In the genomic region with DNA sequence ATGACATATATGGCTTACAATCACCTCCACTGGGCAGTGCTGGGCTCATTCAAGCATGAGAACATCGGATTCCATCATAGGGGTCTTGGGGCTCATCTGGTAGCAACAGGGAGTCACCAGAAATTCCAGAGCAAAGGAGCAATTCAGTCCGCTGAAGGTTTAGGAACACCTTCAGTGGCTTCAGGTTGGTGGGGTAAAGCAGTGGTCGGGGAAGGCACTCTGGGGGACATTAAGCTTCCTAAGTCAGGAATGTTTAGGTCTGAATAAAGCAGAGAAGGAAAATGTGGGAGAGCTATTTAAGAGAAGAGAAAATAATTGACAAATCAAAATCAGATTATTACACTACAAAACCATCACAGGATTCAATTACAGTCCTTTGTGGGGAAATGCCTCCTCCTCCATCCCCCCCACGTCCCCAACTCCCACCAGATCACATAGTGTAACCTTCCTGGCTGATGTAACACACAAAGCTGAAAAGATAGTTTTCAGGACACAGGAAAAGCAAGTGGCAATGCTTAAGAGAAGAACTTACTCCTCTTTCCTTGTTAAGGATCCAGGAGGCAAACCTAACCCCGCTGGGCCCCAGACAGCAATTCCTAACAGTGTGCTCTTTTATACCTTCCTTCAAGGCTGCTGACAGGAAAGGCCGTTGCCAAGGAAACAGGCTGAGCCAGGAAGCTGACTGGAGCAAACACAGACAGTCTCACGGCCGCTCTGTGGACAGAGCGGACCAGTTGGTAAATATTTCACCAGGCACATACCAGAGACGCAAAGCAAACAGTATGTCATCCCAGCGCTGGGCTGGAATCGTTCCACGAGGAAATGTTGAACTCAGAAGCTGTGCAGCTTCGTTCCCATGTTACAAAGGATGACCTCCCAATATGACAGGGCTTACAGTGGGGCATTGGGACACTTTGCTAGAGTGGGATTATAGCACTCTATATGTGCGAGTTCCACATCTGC, we compare ENCODE assay signal across 8 cellular contexts. TPM values are rescaled to one million over a fixed set of nuclear protein-coding genes. Genes with fewer than 3 reads are reported as not detected.
A peak's percentile ranks its signal among the peaks of the same experiment; 100 is the strongest.
DNase-seq lines count a peak whose midpoint lies in the region; ATAC-seq, FAIRE-seq and TF ChIP-seq lines count a peak whose summit lies in the region.

No MANE protein-coding gene starts in this region.

- no CpG with 5 or more reads among the region's 15 CpGs for WGBS in neuronal stem cell (ENCODE audit: extremely low coverage in 2 of 2, insufficient read length in 2 of 2, insufficient replicate concordance in 1 of 2), 2 donors

- H3K4me2 ChIP-seq in neuronal stem cell (ENCODE audit: insufficient read depth, low read length, poor library complexity, severe bottlenecking), result peak overlapping the region; percentile 47

- peak; percentile 90 for DNase-seq in DMS153 (lab: John Stamatoyannopoulos, UW)
- peak; percentile 92 for DNase-seq in HS-27A (ENCODE audit: low read depth)
- peak; percentile 82 for DNase-seq in T1000 (lab: John Stamatoyannopoulos, UW)
- peak; percentile 99 for DNase-seq in fibroblast of villous mesenchyme (ENCODE audit: low read depth)
- DNase-seq in neuronal stem cell (ENCODE audit: low spot score), result peak; percentile 70
- no peak for DNase-seq in D721Med (ENCODE audit: insufficient read length, low spot score)

- H3K27ac ChIP-seq in neuronal stem cell (replicated peaks; ENCODE audit: low read length), result peak overlapping the region; percentile 82

- H3K4me3 ChIP-seq in fibroblast of villous mesenchyme (ENCODE audit: low read depth, low read length) (peak overlapping the region; percentile 27), neuronal stem cell (ENCODE audit: low read length in 2 of 2) (peak overlapping the region in 1 of 2 donors; percentile 30)

- no peak overlapping the region for H2BK5ac ChIP-seq in neuronal stem cell (ENCODE audit: low read length)

- no peak overlapping the region for H4K8ac ChIP-seq in neuronal stem cell (ENCODE audit: low read depth, low read length)

- no peak overlapping the region for H2AK5ac ChIP-seq in neuronal stem cell (ENCODE audit: low read depth, low read length)

- ATAC-seq in HG03571 (IDR thresholded peaks at IDR 0.05; ENCODE audit: unreplicated experiment) (no peak), HG03025 (IDR thresholded peaks at IDR 0.05; ENCODE audit: low FRiP score, unreplicated experiment) (no peak)

- H3K27me3 ChIP-seq in neuronal stem cell (ENCODE audit: control insufficient read depth in 3 of 3, insufficient read depth in 3 of 3, low read depth in 1 of 3, low read length in 3 of 3), result no peaks in the 10 kb centered on the region

- H3K36me3 ChIP-seq in neuronal stem cell (replicated peaks in 1 of 2; ENCODE audit: control insufficient read depth in 2 of 2, insufficient read depth in 2 of 2, low read length in 2 of 2), result no peaks in the 10 kb centered on the region

- H3K4me1 ChIP-seq in neuronal stem cell (ENCODE audit: control insufficient read depth in 2 of 2, insufficient read depth in 1 of 2, low read depth in 1 of 2, low read length in 2 of 2), result peaks cover 13 to 29% of the 10 kb centered on the region in 2 donors

- H4K91ac ChIP-seq in neuronal stem cell (ENCODE audit: low read depth, low read length, poor library complexity), result no peak overlapping the region

- H3K9me3 ChIP-seq in neuronal stem cell (replicated peaks in 1 of 2; ENCODE audit: control insufficient read depth in 2 of 2, insufficient read depth in 1 of 2, low read depth in 1 of 2, low read length in 2 of 2), result no peaks in the 10 kb centered on the region

- H2BK120ac ChIP-seq in neuronal stem cell (ENCODE audit: low read depth, low read length), result no peak overlapping the region

- no peak overlapping the region for H3K9ac ChIP-seq in neuronal stem cell (ENCODE audit: low read depth, low read length, poor library complexity)

- TF ChIP-seq CTCF in fibroblast of villous mesenchyme (IDR thresholded peaks at IDR 0.05; ENCODE audit: insufficient read depth, low read depth, low read length) (no peak), D721Med (IDR thresholded peaks at IDR 0.05; ENCODE audit: insufficient read depth, missing control alignments) (no peak)

- no peak overlapping the region for H3K23ac ChIP-seq in neuronal stem cell (ENCODE audit: low read depth, low read length, poor library complexity)

- no peak overlapping the region for H3K14ac ChIP-seq in neuronal stem cell (ENCODE audit: low read length)

- no peak overlapping the region for H2BK12ac ChIP-seq in neuronal stem cell (ENCODE audit: low read length)

- peak overlapping the region; percentile 86 for H3K18ac ChIP-seq in neuronal stem cell (ENCODE audit: low read length)

- no peak overlapping the region for H2BK15ac ChIP-seq in neuronal stem cell (ENCODE audit: low read length)

- H2AFZ ChIP-seq in neuronal stem cell (ENCODE audit: low read length), result peak overlapping the region; percentile 68

- FAIRE-seq in D721Med (lab: Jason Lieb, UNC), result no peak

- H3K4ac ChIP-seq in neuronal stem cell (ENCODE audit: low read length), result no peak overlapping the region

- H3K79me1 ChIP-seq in neuronal stem cell (ENCODE audit: low read depth, low read length), result no peaks in the 10 kb centered on the region

RNA-seq across cellular contexts. Expression of a gene that starts 57.5 kb away (rescaled TPM):
- 95.0 and 170 TPM in 2 replicates for total RNA-seq in fibroblast of villous mesenchyme
- polyA plus RNA-seq in neuronal stem cell (2013, experiment 1 of 2), result 1.4 TPM
- 1.6 TPM for polyA plus RNA-seq in neuronal stem cell (2013, experiment 2 of 2)
